In genomic region chr11:119368121-119369034, GRCh38 we compare ENCODE assay signal across 10 cellular contexts. TPM values are rescaled to one million over a fixed set of nuclear protein-coding genes. Genes with fewer than 3 reads are reported as not detected.
DNase-seq lines count a peak whose midpoint lies in the region; ATAC-seq and TF ChIP-seq lines count a peak whose summit lies in the region.
"Had no signal": no experiment of that assay in that cellular context is flagged by ENCODE, and none has a peak within 500 bp of the region (broad histone marks: within the 10 kb centered on the region; RNA-seq: fewer than 3 reads in every experiment).

No MANE protein-coding gene starts in this region.

- no peaks in the 10 kb centered on the region for H3K27me3 ChIP-seq in Peyer's patch
- H3K27me3 ChIP-seq in heart left ventricle, result peaks cover 0 to 23% (median 0%) of the 10 kb centered on the region in 9 donors

- peak overlapping the region in 2 of 4 donors; percentile 23 to 30 for H3K4me3 ChIP-seq in Peyer's patch
- peak overlapping the region in 9 of 12 donors; percentile 2 to 33 (median 26) for H3K4me3 ChIP-seq in heart left ventricle

- H3K9me3 ChIP-seq in Peyer's patch (no peaks in the 10 kb centered on the region), heart left ventricle (no peaks in the 10 kb centered on the region)

- H3K27ac ChIP-seq in Peyer's patch (peak overlapping the region; percentile 31 to 97 (median 87)), heart left ventricle (peak overlapping the region; percentile 70 to 100 (median 90))

- H3K4me1 ChIP-seq in Peyer's patch, result peaks cover 4 to 72% (median 18%) of the 10 kb centered on the region in 4 donors
- H3K4me1 ChIP-seq in heart left ventricle, result peaks cover 0 to 96% (median 63%) of the 10 kb centered on the region in 12 donors

- 32 to 35% (median 34%) methylated on average over 15 to 17 of the region's 17 CpGs for WGBS in heart left ventricle, 4 donors

- peaks cover 7% of the 10 kb centered on the region for H3K4me1 Mint-ChIP-seq in activated T-cell treated with anti-CD3 and anti-CD28 coated beads, Interleukin-2, amount 50 U/mL, for 24 hours (ENCODE audit: low read depth)

- H3K27me3 Mint-ChIP-seq in activated T-cell treated with anti-CD3 and anti-CD28 coated beads, Interleukin-2, amount 50 U/mL, for 24 hours, result peaks cover 53% of the 10 kb centered on the region

- DNase-seq in HUDEP-2 (lab: John Stamatoyannopoulos, UW; ENCODE audit: unreplicated experiment in 76 of 76) (peak in 73 of 76 experiments; percentile 35 to 92 (median 69)), Peyer's patch (peak in 2 of 3 donors; percentile 90 to 97), heart left ventricle (peak; percentile 76 to 89 (median 87)), sciatic nerve (ENCODE audit: low spot score) (peak; percentile 72), DMS114 treated with DMSO at 0.1 percent for 48 hours (lab: John Stamatoyannopoulos, UW; ENCODE audit: unreplicated experiment) (no peak), HPDE6-E6E7 (ENCODE audit: extremely low spot score) (no peak)
- DNase-seq in activated T-cell treated with anti-CD3 and anti-CD28 coated beads, Interleukin-2, amount 50 U/mL, for 24 hours, result no peak
- DNase-seq in stimulated activated CD4-positive, alpha-beta T cell treated with anti-CD3 and anti-CD28 coated beads, Interleukin-4, amount 100 ng/mL, for 4 hours, result no peak

- H3K9me3 Mint-ChIP-seq in activated T-cell treated with anti-CD3 and anti-CD28 coated beads, Interleukin-2, amount 50 U/mL, for 24 hours, result no peaks in the 10 kb centered on the region
- H3K9me3 Mint-ChIP-seq: activated T-helper 1 cell treated with anti-CD3 and anti-CD28 coated beads, Interleukin-12 subunit alpha, Interleukin-12 subunit beta, Interleukin-2, Interleukin-4 antibody, amounts not matched to agents 30 ng/mL and 10 ng/mL and 1 ng/mL, durations not matched to agents 14 hours and 24 hours and 36 hours; stimulated activated naive CD8-positive, alpha-beta T cell treated with anti-CD3 and anti-CD28 coated beads, Interleukin-15, Interleukin-2, amounts not matched to agents 100 ng/mL and 50 ng/mL, for 24 hours had no signal

- ATAC-seq in heart left ventricle (peak; percentile 28 to 53 (median 46)), sciatic nerve (peak; percentile 73)

- no peak overlapping the region for H3K27ac Mint-ChIP-seq in activated T-cell treated with anti-CD3 and anti-CD28 coated beads, Interleukin-2, amount 50 U/mL, for 24 hours
- H3K27ac Mint-ChIP-seq: activated T-helper 1 cell treated with anti-CD3 and anti-CD28 coated beads, Interleukin-12 subunit alpha, Interleukin-12 subunit beta, Interleukin-2, Interleukin-4 antibody, amounts not matched to agents 30 ng/mL and 10 ng/mL and 1 ng/mL, durations not matched to agents 14 hours and 24 hours and 36 hours; stimulated activated naive CD8-positive, alpha-beta T cell treated with anti-CD3 and anti-CD28 coated beads, Interleukin-15, Interleukin-2, amounts not matched to agents 100 ng/mL and 50 ng/mL, for 24 hours had no signal

- no peak overlapping the region for H3K4me3 Mint-ChIP-seq in activated T-cell treated with anti-CD3 and anti-CD28 coated beads, Interleukin-2, amount 50 U/mL, for 24 hours
- H3K4me3 Mint-ChIP-seq: activated T-helper 1 cell treated with anti-CD3 and anti-CD28 coated beads, Interleukin-12 subunit alpha, Interleukin-12 subunit beta, Interleukin-2, Interleukin-4 antibody, amounts not matched to agents 30 ng/mL and 10 ng/mL and 1 ng/mL, durations not matched to agents 14 hours and 24 hours and 36 hours; stimulated activated naive CD8-positive, alpha-beta T cell treated with anti-CD3 and anti-CD28 coated beads, Interleukin-15, Interleukin-2, amounts not matched to agents 100 ng/mL and 50 ng/mL, for 24 hours had no signal

- TF ChIP-seq CTCF in Peyer's patch (IDR thresholded peaks at IDR 0.05) (no peak), heart left ventricle (IDR thresholded peaks at IDR 0.05) (no peak)

- H3K36me3 ChIP-seq in Peyer's patch (no peaks in the 10 kb centered on the region), heart left ventricle (no peaks in the 10 kb centered on the region)

- no peaks in the 10 kb centered on the region for H3K36me3 Mint-ChIP-seq in activated T-cell treated with anti-CD3 and anti-CD28 coated beads, Interleukin-2, amount 50 U/mL, for 24 hours (ENCODE audit: low read depth)

- intact Hi-C loops in heart left ventricle (cut with DNase I), result no loop called here
- intact Hi-C loops in sciatic nerve (cut with DNase I), result no loop called here

- TF ChIP-seq POLR2A in Peyer's patch (IDR thresholded peaks at IDR 0.05) (peak; percentile 83 to 84), heart left ventricle (IDR thresholded peaks at IDR 0.05) (peak in 1 of 2 donors; percentile 26)

RNA-seq across cellular contexts. Expression of gene USP2, which starts 13.1 kb away (rescaled TPM):
- total RNA-seq in Peyer's patch (10 to 100 TPM in 3 of 4 donors, 1 to 10 TPM in 1; 2.5 to 61.8 (median 32.2) TPM), heart left ventricle (100 to 1,000 TPM in 7 of 9 donors, 10 to 100 TPM in 2; 53.7 to 138 (median 108) TPM), sciatic nerve (13.7 TPM)
- polyA plus RNA-seq in heart left ventricle, result 10 to 100 TPM; 62.3 to 79.9 TPM

RNA-seq across cellular contexts. Expression of gene MFRP, which starts 21.9 kb away (rescaled TPM):
- total RNA-seq in Peyer's patch, result not detected
- not detected for total RNA-seq in heart left ventricle
- polyA plus RNA-seq in heart left ventricle, result under 1 TPM in 1 of 2 donors, not detected in 1; 0.04 TPM
- not detected for total RNA-seq in sciatic nerve
- total RNA-seq: activated T-helper 1 cell treated with anti-CD3 and anti-CD28 coated beads, Interleukin-12 subunit alpha, Interleukin-12 subunit beta, Interleukin-2, Interleukin-4 antibody, amounts not matched to agents 30 ng/mL and 10 ng/mL and 1 ng/mL, durations not matched to agents 14 hours and 24 hours and 36 hours had no signal

RNA-seq across cellular contexts. Expression of gene C1QTNF5, which starts 27.7 kb away (rescaled TPM):
- total RNA-seq in Peyer's patch, result 10 to 100 TPM; 10.3 to 26.4 (median 11.8) TPM
- total RNA-seq in heart left ventricle, result 10 to 100 TPM; 12.9 to 47.1 (median 19.8) TPM
- polyA plus RNA-seq in heart left ventricle, result 10 to 100 TPM; 20.0 to 23.9 TPM
- 27.7 TPM for total RNA-seq in sciatic nerve
- total RNA-seq: activated T-helper 1 cell treated with anti-CD3 and anti-CD28 coated beads, Interleukin-12 subunit alpha, Interleukin-12 subunit beta, Interleukin-2, Interleukin-4 antibody, amounts not matched to agents 30 ng/mL and 10 ng/mL and 1 ng/mL, durations not matched to agents 14 hours and 24 hours and 36 hours had no signal

RNA-seq across cellular contexts. Expression of gene RNF26, which starts 34.1 kb away (rescaled TPM):
- total RNA-seq in Peyer's patch (10 to 100 TPM; 15.5 to 23.4 (median 16.5) TPM), heart left ventricle (10 to 100 TPM in 8 of 9 donors, 1 to 10 TPM in 1; 8.1 to 22.4 (median 11.8) TPM), sciatic nerve (17.4 TPM)
- polyA plus RNA-seq in heart left ventricle, result 10 to 100 TPM in 1 of 2 donors, 1 to 10 TPM in 1; 6.2 to 17.6 TPM

RNA-seq across cellular contexts. Expression of gene MCAM, which starts 51.4 kb away (rescaled TPM):
- 100 to 1,000 TPM in 1 of 4 donors, 10 to 100 TPM in 3; 27.5 to 112 (median 66.2) TPM for total RNA-seq in Peyer's patch
- total RNA-seq in heart left ventricle, result 100 to 1,000 TPM in 6 of 9 donors, 10 to 100 TPM in 3; 46.7 to 380 (median 110) TPM
- polyA plus RNA-seq in heart left ventricle, result 100 to 1,000 TPM in 1 of 2 donors, 10 to 100 TPM in 1; 31.9 to 108 TPM
- total RNA-seq in sciatic nerve, result 146 TPM

Comparison
In these comparisons a context has a peak if more than half of its experiments do, and no peak if none do; other contexts are left out.
1. DNase-seq: peak in HUDEP-2 (73 of 76), Peyer's patch (2 of 3), heart left ventricle (5 of 5) and sciatic nerve (single experiment); none in activated T-cell treated with anti-CD3 and anti-CD28 coated beads, Interleukin-2, amount 50 U/mL, for 24 hours (single experiment), DMS114 treated with DMSO at 0.1 percent for 48 hours (single experiment), stimulated activated CD4-positive, alpha-beta T cell treated with anti-CD3 and anti-CD28 coated beads, Interleukin-4, amount 100 ng/mL, for 4 hours (0 of 2) and HPDE6-E6E7 (single experiment).